ENCODE assay signal across 12 cellular contexts in genomic region chrX:23373129-23373804, GRCh38. TPM values are rescaled to one million over a fixed set of nuclear protein-coding genes. Genes with fewer than 3 reads are reported as not detected.
DNase-seq lines count a peak whose midpoint lies in the region; ATAC-seq and TF ChIP-seq lines count a peak whose summit lies in the region.
"Had no signal": no experiment of that assay in that cellular context is flagged by ENCODE, and none has a peak within 500 bp of the region (broad histone marks: within the 10 kb centered on the region; RNA-seq: fewer than 3 reads in every experiment).

No MANE protein-coding gene starts in this region.

- H3K4me1 ChIP-seq in HEK293 (ENCODE audit: control insufficient read depth, insufficient read depth, low read length) (no peaks in the 10 kb centered on the region; the same call in 1 of the 2 replicates), smooth muscle cell (ENCODE audit: low read depth) (no peaks in the 10 kb centered on the region)

- H4K20me1 ChIP-seq in smooth muscle cell (ENCODE audit: low read depth): no peaks in the 10 kb centered on the region

- H3K4me1 Mint-ChIP-seq in activated naive CD8-positive, alpha-beta T cell treated with anti-CD3 and anti-CD28 coated beads for 36 hours: no peaks in the 10 kb centered on the region
- no peaks in the 10 kb centered on the region for H3K4me1 Mint-ChIP-seq in effector memory CD8-positive, alpha-beta T cell (ENCODE audit: low read depth in 2 of 2)
- H3K4me1 Mint-ChIP-seq: activated B cell treated with CpG ODN at 0.5 μM for 24 hours, memory B cell had no signal

- H3K36me3 ChIP-seq in HEK293 (ENCODE audit: control insufficient read depth in 2 of 2, insufficient read depth in 1 of 2, low read length in 2 of 2): no peaks in the 10 kb centered on the region
- no peaks in the 10 kb centered on the region for H3K36me3 ChIP-seq in smooth muscle cell (ENCODE audit: low read depth)

- no peak overlapping the region for H3K27ac Mint-ChIP-seq in activated naive CD8-positive, alpha-beta T cell treated with anti-CD3 and anti-CD28 coated beads for 36 hours
- no peak overlapping the region for H3K27ac Mint-ChIP-seq in effector memory CD8-positive, alpha-beta T cell
- H3K27ac Mint-ChIP-seq: activated B cell treated with CpG ODN at 0.5 μM for 24 hours, memory B cell had no signal

- 39% methylated on average over 5 of the region's 5 CpGs for WGBS in smooth muscle cell (ENCODE audit: low lambda C conversion rate)

- H3K9me3 Mint-ChIP-seq in activated naive CD8-positive, alpha-beta T cell treated with anti-CD3 and anti-CD28 coated beads for 36 hours: no peaks in the 10 kb centered on the region
- no peaks in the 10 kb centered on the region for H3K9me3 Mint-ChIP-seq in effector memory CD8-positive, alpha-beta T cell
- H3K9me3 Mint-ChIP-seq: activated B cell treated with CpG ODN at 0.5 μM for 24 hours, memory B cell had no signal

- H2AFZ ChIP-seq in smooth muscle cell (ENCODE audit: low read depth): no peak overlapping the region

- CTCF ChIA-PET in HEK293 (lab: Yijun Ruan, JAX): interaction anchor here (0.7 kb wide), 1 partner anchor 8 kb away, joined by 3 read pairs; no protein-coding TSS in a partner anchor

- in situ Hi-C loops in astrocyte of the spinal cord (cut with HindIII; ENCODE audit: low sequenced_read_pairs): no loop called here

- peak; percentile 32 to 93 for ATAC-seq in left cardiac atrium
- no peak for ATAC-seq in HG03039 (IDR thresholded peaks at IDR 0.05; ENCODE audit: unreplicated experiment)
- no peak for ATAC-seq in effector memory CD8-positive, alpha-beta T cell (replicated peaks)

- no peaks in the 10 kb centered on the region for H3F3A ChIP-seq in smooth muscle cell (ENCODE audit: low read depth)

- peaks cover 3% of the 10 kb centered on the region for H3K27me3 Mint-ChIP-seq in activated naive CD8-positive, alpha-beta T cell treated with anti-CD3 and anti-CD28 coated beads for 36 hours
- no peaks in the 10 kb centered on the region for H3K27me3 Mint-ChIP-seq in effector memory CD8-positive, alpha-beta T cell
- H3K27me3 Mint-ChIP-seq: activated B cell treated with CpG ODN at 0.5 μM for 24 hours, memory B cell had no signal

- DNase-seq in astrocyte of the spinal cord (ENCODE audit: low read depth, low spot score) (peak; percentile 82), left cardiac atrium (no peak), smooth muscle cell (lab: John Stamatoyannopoulos, UW; ENCODE audit: unreplicated experiment) (no peak), SKM-1 (lab: John Stamatoyannopoulos, UW; ENCODE audit: unreplicated experiment) (no peak)
- no peak for DNase-seq in activated naive CD8-positive, alpha-beta T cell treated with anti-CD3 and anti-CD28 coated beads for 36 hours
- no peak for DNase-seq in effector memory CD8-positive, alpha-beta T cell
- DNase-seq: activated B cell treated with CpG ODN at 0.5 μM for 24 hours; activated effector memory CD4-positive, alpha-beta T cell treated with anti-CD3 and anti-CD28 coated beads, Interleukin-2, amount 50 U/mL, for 16 hours; stimulated activated naive CD4-positive, alpha-beta T cell treated with Interleukin-2 at 50 U/mL for 16 hours had no signal

- no peaks in the 10 kb centered on the region for H3K27me3 ChIP-seq in smooth muscle cell (ENCODE audit: low read depth)

- H3K27ac ChIP-seq in HEK293 (ENCODE audit: extremely low read depth, low read depth, low read length) (no peak overlapping the region), smooth muscle cell (ENCODE audit: low read depth) (peak overlapping the region; percentile 64)

- POLR2A ChIA-PET in HEK293 (lab: Yijun Ruan, JAX): no interaction called here

- no peak overlapping the region for H3K4me3 Mint-ChIP-seq in activated naive CD8-positive, alpha-beta T cell treated with anti-CD3 and anti-CD28 coated beads for 36 hours
- no peak overlapping the region for H3K4me3 Mint-ChIP-seq in effector memory CD8-positive, alpha-beta T cell
- H3K4me3 Mint-ChIP-seq: activated B cell treated with CpG ODN at 0.5 μM for 24 hours, memory B cell had no signal

- TF ChIP-seq CTCF in HEK293 (tag by site-specific recombination; IDR thresholded peaks at IDR 0.05) (no peak), astrocyte of the spinal cord (IDR thresholded peaks at IDR 0.05; ENCODE audit: low read depth, low read length) (no peak), smooth muscle cell (IDR thresholded peaks at IDR 0.05; ENCODE audit: borderline replicate concordance, insufficient read depth, poor library complexity, severe bottlenecking) (no peak)

- H3K79me2 ChIP-seq in smooth muscle cell (ENCODE audit: low read depth): no peaks in the 10 kb centered on the region

- peak overlapping the region; percentile 65 for H3K4me2 ChIP-seq in smooth muscle cell

- intact Hi-C loops in left cardiac atrium (cut with DNase I): no loop called here

- H3K4me3 ChIP-seq in HEK293 (ENCODE audit: low read depth, low read length): no peak overlapping the region
- H3K4me3 ChIP-seq in astrocyte of the spinal cord (ENCODE audit: low read depth, low read length): no peak overlapping the region
- no peak overlapping the region for H3K4me3 ChIP-seq in smooth muscle cell

- H3K9me3 ChIP-seq in HEK293 (ENCODE audit: control insufficient read depth, insufficient read depth, low read depth, low read length) (no peaks in the 10 kb centered on the region), smooth muscle cell (replicated peaks; ENCODE audit: low read depth) (no peaks in the 10 kb centered on the region)

- H3K9ac ChIP-seq in smooth muscle cell (ENCODE audit: low read depth): no peak overlapping the region

- no peaks in the 10 kb centered on the region for H3K36me3 Mint-ChIP-seq in activated naive CD8-positive, alpha-beta T cell treated with anti-CD3 and anti-CD28 coated beads for 36 hours
- H3K36me3 Mint-ChIP-seq in effector memory CD8-positive, alpha-beta T cell (ENCODE audit: insufficient read depth): no peaks in the 10 kb centered on the region
- H3K36me3 Mint-ChIP-seq: memory B cell had no signal

TF ChIP-seq in HEK293, 187 proteins besides CTCF, POLR2A, EP300 and RAD21 (continues in another document):
- peak; percentile 80; the same call in 1 of the 2 replicates for TF ChIP-seq HIC1 (tag by site-specific recombination; IDR thresholded peaks at IDR 0.05)
- TF ChIP-seq ZNF175 (tag by site-specific recombination; IDR thresholded peaks at IDR 0.05): no peak
- no peak for TF ChIP-seq ZNF571 (tag by site-specific recombination; IDR thresholded peaks at IDR 0.05)
- no peak for TF ChIP-seq ZNF416 (tag by site-specific recombination; IDR thresholded peaks at IDR 0.05)
- TF ChIP-seq ZNF311 (tag by site-specific recombination; IDR thresholded peaks at IDR 0.05; ENCODE audit: borderline replicate concordance): no peak
- TF ChIP-seq ZBTB48 (tag by site-specific recombination; IDR thresholded peaks at IDR 0.05): peak; percentile 77
- TF ChIP-seq PRDM10 (tag by site-specific recombination; IDR thresholded peaks at IDR 0.05): 0 out of 2 replicates have a peak, but pooled peaks have one; percentile 11

RNA-seq across cellular contexts. Expression of gene PTCHD1, which starts 38.6 kb away (rescaled TPM):
- total RNA-seq in left cardiac atrium: under 1 TPM; 0.03 to 0.24 TPM
- total RNA-seq in smooth muscle cell: 0.40 and 0.58 TPM in 2 replicates
- 0.87 and 1.1 TPM in 2 replicates for polyA plus RNA-seq in smooth muscle cell
- total RNA-seq in activated naive CD8-positive, alpha-beta T cell treated with anti-CD3 and anti-CD28 coated beads for 36 hours: not detected

Comparison
In these comparisons a context has a peak if more than half of its experiments do, and no peak if none do; other contexts are left out.
1. ATAC-seq: peak in left cardiac atrium (2 of 2); none in HG03039 (single experiment) and effector memory CD8-positive, alpha-beta T cell (single experiment).